Comparison of ENCODE assay signal across 8 cellular contexts in genomic region chr7:144738708-144739314, GRCh38.
A peak's percentile ranks its signal among the peaks of the same experiment; 100 is the strongest.
DNase-seq lines count a peak whose midpoint lies in the region; ATAC-seq and TF ChIP-seq lines count a peak whose summit lies in the region.

No MANE protein-coding gene starts in this region.

- H3K9me3 ChIP-seq in endodermal cell (ENCODE audit: control insufficient read depth, low read length) = peaks cover 8% of the 10 kb centered on the region

- peak; percentile 86 for TF ChIP-seq CTCF in endodermal cell (conservative IDR thresholded peaks at IDR 0.05)
- peak; percentile 76 for TF ChIP-seq CTCF in neural crest cell (conservative IDR thresholded peaks at IDR 0.05)

- peak; percentile 6 to 14 for DNase-seq in activated CD4-positive, alpha-beta T cell treated with anti-CD3 and anti-CD28 coated beads for 4 hours
- DNase-seq in activated CD4-positive, alpha-beta T cell treated with anti-CD3 and anti-CD28 coated beads, Interleukin-2, amount 50 U/mL, for 48 hours = no peak
- DNase-seq in RPMI8226 (peak; percentile 52), endodermal cell (no peak), neural crest cell (ENCODE audit: low read depth, low spot score) (no peak), NOMO-1 treated with DMSO at 0.1 percent for 48 hours (lab: John Stamatoyannopoulos, UW; ENCODE audit: unreplicated experiment) (no peak)

- no peak overlapping the region for H3K4me3 ChIP-seq in endodermal cell (ENCODE audit: low read length)

- H3K36me3 Mint-ChIP-seq in endodermal cell (ENCODE audit: low read depth) (no peaks in the 10 kb centered on the region), neural crest cell (ENCODE audit: low read depth) (no peaks in the 10 kb centered on the region)

- no peaks in the 10 kb centered on the region for H3K27me3 ChIP-seq in endodermal cell (ENCODE audit: control insufficient read depth, insufficient read depth, low read length, poor library complexity, severe bottlenecking)

- H3K27ac Mint-ChIP-seq in endodermal cell (no peak overlapping the region), neural crest cell (ENCODE audit: unreplicated experiment) (no peak overlapping the region)

- WGBS in endodermal cell (ENCODE audit: insufficient coverage in 1 of 2, insufficient read length in 1 of 2), 2 experiments = 79 to 83% methylated on average over 2 to 5 of the region's 5 CpGs

- no peak overlapping the region for H3K9ac ChIP-seq in endodermal cell (ENCODE audit: extremely low read depth, low read length, poor library complexity, severe bottlenecking)

- H3K4me3 Mint-ChIP-seq in endodermal cell (no peak overlapping the region), neural crest cell (no peak overlapping the region)

- H3K27ac ChIP-seq in endodermal cell (ENCODE audit: low read depth, low read length) = no peak overlapping the region

- H3K4me1 ChIP-seq in endodermal cell (ENCODE audit: control insufficient read depth, insufficient read depth, low read length) = no peaks in the 10 kb centered on the region

- no peaks in the 10 kb centered on the region for H3K36me3 ChIP-seq in endodermal cell (ENCODE audit: control insufficient read depth, insufficient read depth, low read length)

- ATAC-seq in GM19467 (IDR thresholded peaks at IDR 0.05; ENCODE audit: unreplicated experiment) (peak; percentile 86), HG03432 (IDR thresholded peaks at IDR 0.05; ENCODE audit: unreplicated experiment) (peak; percentile 93)

- H3K4me1 Mint-ChIP-seq in endodermal cell (no peaks in the 10 kb centered on the region), neural crest cell (no peaks in the 10 kb centered on the region)

- H3K9me3 Mint-ChIP-seq in endodermal cell = no peaks in the 10 kb centered on the region
- H3K9me3 Mint-ChIP-seq in neural crest cell = no peaks in the 10 kb centered on the region

- H3K27me3 Mint-ChIP-seq in endodermal cell (ENCODE audit: insufficient read depth) (no peaks in the 10 kb centered on the region), neural crest cell (ENCODE audit: low read depth) (no peaks in the 10 kb centered on the region)

Comparison
In these comparisons a context has a peak if more than half of its experiments do, and no peak if none do; other contexts are left out.
1. DNase-seq: peak in activated CD4-positive, alpha-beta T cell treated with anti-CD3 and anti-CD28 coated beads for 4 hours (2 of 2) and RPMI8226 (single experiment); none in activated CD4-positive, alpha-beta T cell treated with anti-CD3 and anti-CD28 coated beads, Interleukin-2, amount 50 U/mL, for 48 hours (0 of 2), endodermal cell (single experiment), neural crest cell (single experiment) and NOMO-1 treated with DMSO at 0.1 percent for 48 hours (single experiment).